Comparison of ENCODE assay signal across 9 cellular contexts in the genomic region with DNA sequence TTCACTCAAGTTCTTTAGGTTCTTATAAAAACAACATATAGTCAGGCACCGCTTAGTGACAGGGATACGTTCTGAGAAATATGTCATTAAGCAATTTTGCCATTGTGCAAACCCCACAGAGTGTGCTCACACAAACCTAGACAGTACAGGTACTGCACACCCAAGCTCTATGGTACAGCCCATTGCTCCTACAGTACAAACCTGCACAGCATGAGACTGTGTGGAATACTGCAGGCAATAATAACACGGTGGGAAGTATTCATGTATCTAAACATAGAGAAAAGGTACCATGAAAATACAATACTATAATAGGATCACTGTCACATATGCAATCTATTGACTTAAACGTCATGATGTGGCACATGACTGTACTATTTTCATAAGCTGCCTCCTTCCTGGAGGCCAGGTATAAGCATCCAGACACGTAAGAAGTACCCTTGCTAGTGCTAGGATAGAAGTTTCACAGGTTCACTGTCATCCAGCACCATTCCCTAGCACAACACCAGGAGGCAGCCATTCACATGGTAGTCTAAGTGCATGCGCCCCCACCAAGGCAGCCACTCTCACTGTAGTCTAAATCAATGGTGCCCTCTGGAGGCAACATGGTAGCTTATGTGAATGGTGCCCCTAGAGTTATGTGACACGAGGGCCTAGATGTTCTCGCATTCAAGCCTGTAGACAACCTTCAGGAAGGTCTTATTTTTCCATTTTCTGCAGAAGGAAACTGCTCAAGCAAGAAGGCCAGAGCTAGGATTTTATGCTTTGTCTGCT.
DNase-seq lines count a peak whose midpoint lies in the region; ATAC-seq, FAIRE-seq and TF ChIP-seq lines count a peak whose summit lies in the region.
"Had no signal": no experiment of that assay in that cellular context is flagged by ENCODE, and none has a peak within 500 bp of the region (broad histone marks: within the 10 kb centered on the region; RNA-seq: fewer than 3 reads in every experiment).

No MANE protein-coding gene starts in this region.

- FAIRE-seq in bronchial epithelial cell (lab: Jason Lieb, UNC), result peak; percentile 62

- TF ChIP-seq CTCF in MM.1S (IDR thresholded peaks at IDR 0.05; ENCODE audit: low read length), result peak; percentile 79
- peak; percentile 33 for TF ChIP-seq CTCF in bronchial epithelial cell (IDR thresholded peaks at IDR 0.05; ENCODE audit: insufficient read depth, low read length, severe bottlenecking)
- peak; percentile 21 for TF ChIP-seq CTCF in psoas muscle (IDR thresholded peaks at IDR 0.05)

- H3K9me2 ChIP-seq in MM.1S (replicated peaks; ENCODE audit: insufficient read depth, low read length), result no peaks in the 10 kb centered on the region

- H3K9me3 Mint-ChIP-seq in activated naive CD4-positive, alpha-beta T cell treated with anti-CD3 and anti-CD28 coated beads for 36 hours, result no peaks in the 10 kb centered on the region
- H3K9me3 Mint-ChIP-seq: natural killer cell treated with Interleukin-12 subunit alpha and Interleukin-12 subunit beta and Interleukin-15 and Interleukin-18, amount 100 ng/mL, for 72 hours had no signal

- no peaks in the 10 kb centered on the region for H3K79me2 ChIP-seq in MM.1S (ENCODE audit: low read length)

- 0 out of 2 replicates have a peak, but pooled peaks cover 4% of the 10 kb centered on the region for H3K4me1 ChIP-seq in MM.1S (ENCODE audit: low read length)
- no peaks in the 10 kb centered on the region for H3K4me1 ChIP-seq in psoas muscle

- H3K4me1 Mint-ChIP-seq in activated naive CD4-positive, alpha-beta T cell treated with anti-CD3 and anti-CD28 coated beads for 36 hours (ENCODE audit: low read depth), result no peaks in the 10 kb centered on the region

- no peaks in the 10 kb centered on the region for H3F3A ChIP-seq in MM.1S (ENCODE audit: insufficient read depth, low read length)

- no peak overlapping the region for H3K27ac Mint-ChIP-seq in activated naive CD4-positive, alpha-beta T cell treated with anti-CD3 and anti-CD28 coated beads for 36 hours
- H3K27ac Mint-ChIP-seq: natural killer cell treated with Interleukin-12 subunit alpha and Interleukin-12 subunit beta and Interleukin-15 and Interleukin-18, amount 100 ng/mL, for 72 hours had no signal

- no peak overlapping the region for H3K4me2 ChIP-seq in MM.1S (ENCODE audit: low read depth, low read length)

- H3K27me3 Mint-ChIP-seq in activated naive CD4-positive, alpha-beta T cell treated with anti-CD3 and anti-CD28 coated beads for 36 hours (ENCODE audit: low read depth), result peaks cover under 1% of the 10 kb centered on the region

- no peaks in the 10 kb centered on the region for H4K20me1 ChIP-seq in MM.1S (ENCODE audit: insufficient read depth, low read length)

- peak; percentile 35 for DNase-seq in activated naive CD4-positive, alpha-beta T cell treated with anti-CD3 and anti-CD28 coated beads for 36 hours
- DNase-seq in activated naive CD4-positive, alpha-beta T cell (lab: John Stamatoyannopoulos, UW), result no peak
- DNase-seq in MM.1S (peak; percentile 65), bronchial epithelial cell (ENCODE audit: low read depth) (peak; percentile 48), psoas muscle (no peak), NCI-H2081 treated with DMSO at 0.1 percent for 48 hours (lab: John Stamatoyannopoulos, UW) (no peak), NCI-H1105 treated with DMSO at 0.1 percent for 48 hours (lab: John Stamatoyannopoulos, UW) (no peak)

- H3K4me3 ChIP-seq in MM.1S (ENCODE audit: low read length) (no peak overlapping the region), bronchial epithelial cell (ENCODE audit: low read depth, low read length) (no peak overlapping the region), psoas muscle (no peak overlapping the region)

- no peak overlapping the region for H3K27ac ChIP-seq in MM.1S (ENCODE audit: low read length)
- no peak overlapping the region for H3K27ac ChIP-seq in psoas muscle

- no peaks in the 10 kb centered on the region for H3K9me3 ChIP-seq in MM.1S (replicated peaks; ENCODE audit: insufficient read depth, low read length)
- H3K9me3 ChIP-seq in psoas muscle, result no peaks in the 10 kb centered on the region

- WGBS in psoas muscle, 3 donors, result 87 to 93% (median 92%) methylated on average over 8 of the region's 8 CpGs

- CTCF ChIA-PET in activated naive CD4-positive, alpha-beta T cell treated with anti-CD3 and anti-CD28 coated beads for 36 hours (lab: Charles Lee), result interaction anchor here (0.6 to 2.0 kb wide), 5 partner anchors 35 to 143 kb away, joined by 3 to 11 read pairs (median 3); no protein-coding TSS in a partner anchor

- no peaks in the 10 kb centered on the region for H3K36me3 Mint-ChIP-seq in activated naive CD4-positive, alpha-beta T cell treated with anti-CD3 and anti-CD28 coated beads for 36 hours (ENCODE audit: low read depth)
- H3K36me3 Mint-ChIP-seq: natural killer cell treated with Interleukin-12 subunit alpha and Interleukin-12 subunit beta and Interleukin-15 and Interleukin-18, amount 100 ng/mL, for 72 hours had no signal

- H2AFZ ChIP-seq in MM.1S (ENCODE audit: low read length), result no peak overlapping the region

- H3K4me3 Mint-ChIP-seq in activated naive CD4-positive, alpha-beta T cell treated with anti-CD3 and anti-CD28 coated beads for 36 hours, result no peak overlapping the region
- H3K4me3 Mint-ChIP-seq: natural killer cell treated with Interleukin-12 subunit alpha and Interleukin-12 subunit beta and Interleukin-15 and Interleukin-18, amount 100 ng/mL, for 72 hours had no signal

- H3K27me3 ChIP-seq in MM.1S (replicated peaks; ENCODE audit: insufficient read depth, low read length) (no peaks in the 10 kb centered on the region), bronchial epithelial cell (ENCODE audit: control insufficient read depth, insufficient read depth, low read length) (no peaks in the 10 kb centered on the region), psoas muscle (ENCODE audit: insufficient read depth in 3 of 3, low read length in 2 of 3) (no peaks in the 10 kb centered on the region)

- no peaks in the 10 kb centered on the region for H3K36me3 ChIP-seq in MM.1S (replicated peaks; ENCODE audit: insufficient read depth, low read length)
- no peaks in the 10 kb centered on the region for H3K36me3 ChIP-seq in bronchial epithelial cell (ENCODE audit: control insufficient read depth, insufficient read depth, low read length)
- no peaks in the 10 kb centered on the region for H3K36me3 ChIP-seq in psoas muscle (ENCODE audit: insufficient read depth in 1 of 2, low read depth in 1 of 2)

- no peak overlapping the region for H3K9ac ChIP-seq in MM.1S (ENCODE audit: low read length)

- ATAC-seq in psoas muscle (no peak), HG02642 (IDR thresholded peaks at IDR 0.05; ENCODE audit: poor library complexity, unreplicated experiment) (no peak)

- intact Hi-C loops in activated naive CD4-positive, alpha-beta T cell treated with anti-CD3 and anti-CD28 coated beads for 36 hours (cut with micrococcal nuclease), result loop anchor here (1.0 to 5.0 kb wide), 2 partner anchors 143 to 289 kb away; no protein-coding TSS in a partner anchor
- intact Hi-C loops in psoas muscle (cut with DNase I), result loop anchor here in 1 of 2 donors (10.0 kb wide), 1 partner anchor 142 kb away; no protein-coding TSS in a partner anchor

Comparison
In these comparisons a context has a peak if more than half of its experiments do, and no peak if none do; other contexts are left out.
1. DNase-seq: peak in activated naive CD4-positive, alpha-beta T cell treated with anti-CD3 and anti-CD28 coated beads for 36 hours (single experiment), MM.1S (single experiment) and bronchial epithelial cell (single experiment); none in activated naive CD4-positive, alpha-beta T cell (0 of 4), psoas muscle (0 of 2), NCI-H2081 treated with DMSO at 0.1 percent for 48 hours (single experiment) and NCI-H1105 treated with DMSO at 0.1 percent for 48 hours (single experiment).
2. CTCF ChIP-seq: peak in every context shown above with its lines; median percentile 79 in MM.1S; 33 in bronchial epithelial cell; 21 in psoas muscle.